8 cellular contexts compared by ENCODE assay signal in the genomic region with DNA sequence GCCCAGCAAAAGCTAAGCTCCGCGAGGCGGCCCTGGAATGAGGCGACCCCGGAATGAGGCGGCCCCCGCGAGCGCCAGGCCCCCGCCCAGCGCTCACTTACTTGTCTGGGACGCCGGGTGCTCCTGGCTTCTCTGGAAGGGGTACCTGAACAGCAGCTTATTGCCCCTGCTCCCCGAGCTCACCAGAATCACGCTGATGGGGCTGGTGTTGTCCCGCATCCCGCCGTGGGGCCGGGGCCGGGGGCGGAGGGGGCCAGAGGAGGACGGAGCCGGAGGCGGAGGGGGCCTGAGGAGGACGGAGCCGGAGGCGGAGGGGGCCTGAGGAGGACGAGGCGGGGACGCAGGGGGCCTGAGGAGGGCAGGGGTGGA. TPM values are rescaled to one million over a fixed set of nuclear protein-coding genes. Genes with fewer than 3 reads are reported as not detected.
DNase-seq lines count a peak whose midpoint lies in the region; ATAC-seq and TF ChIP-seq lines count a peak whose summit lies in the region.

No MANE protein-coding gene starts in this region.

- no peaks in the 10 kb centered on the region for H3K9me3 Mint-ChIP-seq in activated T-helper 1 cell treated with anti-CD3 and anti-CD28 coated beads, Interleukin-12 subunit alpha, Interleukin-12 subunit beta, Interleukin-2, Interleukin-4 antibody, amounts not matched to agents 30 ng/mL and 10 ng/mL and 1 ng/mL, durations not matched to agents 14 hours and 24 hours and 36 hours
- H3K9me3 Mint-ChIP-seq in progenitor cell of endocrine pancreas (ENCODE audit: low read depth), result no peaks in the 10 kb centered on the region

- H3K36me3 Mint-ChIP-seq in activated T-helper 1 cell treated with anti-CD3 and anti-CD28 coated beads, Interleukin-12 subunit alpha, Interleukin-12 subunit beta, Interleukin-2, Interleukin-4 antibody, amounts not matched to agents 30 ng/mL and 10 ng/mL and 1 ng/mL, durations not matched to agents 14 hours and 24 hours and 36 hours (ENCODE audit: low read depth), result peaks cover 4% of the 10 kb centered on the region
- peaks cover 6% of the 10 kb centered on the region for H3K36me3 Mint-ChIP-seq in progenitor cell of endocrine pancreas (ENCODE audit: insufficient read depth)

- peaks cover 0 to 13% (median 6%) of the 10 kb centered on the region in 11 experiments; a peak in 10 of 22 replicates for H4K20me1 ChIP-seq in BLaER1 treated with 17β-estradiol and CSF1 and Interleukin-3, amounts not matched to agents 10 nM and 100 nM

- H3K27me3 Mint-ChIP-seq in activated T-helper 1 cell treated with anti-CD3 and anti-CD28 coated beads, Interleukin-12 subunit alpha, Interleukin-12 subunit beta, Interleukin-2, Interleukin-4 antibody, amounts not matched to agents 30 ng/mL and 10 ng/mL and 1 ng/mL, durations not matched to agents 14 hours and 24 hours and 36 hours (ENCODE audit: insufficient read depth), result peaks cover 2% of the 10 kb centered on the region
- H3K27me3 Mint-ChIP-seq in progenitor cell of endocrine pancreas, result peaks cover 6% of the 10 kb centered on the region

- peak overlapping the region; percentile 60 to 93 (median 86) for H3K4me2 ChIP-seq in BLaER1 treated with 17β-estradiol and CSF1 and Interleukin-3, amounts not matched to agents 10 nM and 100 nM

- no peaks in the 10 kb centered on the region for H3K9me3 ChIP-seq in BLaER1 treated with 17β-estradiol and CSF1 and Interleukin-3, amounts not matched to agents 10 nM and 100 nM (replicated peaks in 1 of 11)

- POLR2A ChIA-PET in HEK293T (lab: Yijun Ruan, JAX), result interaction anchor here (1.0 kb wide), 1 partner anchor 97 kb away, joined by 3 read pairs; no protein-coding TSS in a partner anchor

- peak overlapping the region; percentile 77 to 90 (median 86) for H3K27ac ChIP-seq in BLaER1 treated with 17β-estradiol and CSF1 and Interleukin-3, amounts not matched to agents 10 nM and 100 nM

- H3K27me3 ChIP-seq in BLaER1 treated with 17β-estradiol and CSF1 and Interleukin-3, amounts not matched to agents 10 nM and 100 nM, result no peaks in the 10 kb centered on the region

- peaks cover 15% of the 10 kb centered on the region for H3K4me1 Mint-ChIP-seq in activated T-helper 1 cell treated with anti-CD3 and anti-CD28 coated beads, Interleukin-12 subunit alpha, Interleukin-12 subunit beta, Interleukin-2, Interleukin-4 antibody, amounts not matched to agents 30 ng/mL and 10 ng/mL and 1 ng/mL, durations not matched to agents 14 hours and 24 hours and 36 hours (ENCODE audit: low read depth)
- no peaks in the 10 kb centered on the region for H3K4me1 Mint-ChIP-seq in progenitor cell of endocrine pancreas (ENCODE audit: low read depth)

- intact Hi-C loops in activated T-helper 1 cell treated with anti-CD3 and anti-CD28 coated beads, Interleukin-12 subunit alpha, Interleukin-12 subunit beta, Interleukin-2, Interleukin-4 antibody, amounts not matched to agents 30 ng/mL and 10 ng/mL and 1 ng/mL, durations not matched to agents 14 hours and 24 hours and 36 hours (cut with micrococcal nuclease), result loop anchor here (1.0 kb wide), 4 partner anchors 43 to 214 kb away; a partner anchor contains a TSS

- H3K4me3 ChIP-seq in BLaER1 treated with 17β-estradiol and CSF1 and Interleukin-3, amounts not matched to agents 10 nM and 100 nM, result peak overlapping the region; percentile 66 to 83 (median 76)

- DNase-seq in NAMALWA (ENCODE audit: low spot score) (peak; percentile 55), germinal center (ENCODE audit: low spot score) (peak; percentile 39), progenitor cell of endocrine pancreas (ENCODE audit: low spot score, unreplicated experiment) (peak; percentile 42), HEK293T (ENCODE audit: extremely low spot score) (no peak)
- peak; percentile 27 for DNase-seq in activated T-helper 1 cell treated with anti-CD3 and anti-CD28 coated beads, Interleukin-12 subunit alpha, Interleukin-12 subunit beta, Interleukin-2, Interleukin-4 antibody, amounts not matched to agents 30 ng/mL and 10 ng/mL and 1 ng/mL, durations not matched to agents 14 hours and 24 hours and 36 hours (ENCODE audit: low spot score)

- no peak for TF ChIP-seq CTCF in progenitor cell of endocrine pancreas (IDR thresholded peaks at IDR 0.05; ENCODE audit: unreplicated experiment)

- H3K4me3 Mint-ChIP-seq in activated T-helper 1 cell treated with anti-CD3 and anti-CD28 coated beads, Interleukin-12 subunit alpha, Interleukin-12 subunit beta, Interleukin-2, Interleukin-4 antibody, amounts not matched to agents 30 ng/mL and 10 ng/mL and 1 ng/mL, durations not matched to agents 14 hours and 24 hours and 36 hours, result peak overlapping the region; percentile 86
- peak overlapping the region; percentile 80 for H3K4me3 Mint-ChIP-seq in progenitor cell of endocrine pancreas (ENCODE audit: low read depth)

- H3K36me3 ChIP-seq in BLaER1 treated with 17β-estradiol and CSF1 and Interleukin-3, amounts not matched to agents 10 nM and 100 nM, result peaks cover 0 to 11% (median 0%) of the 10 kb centered on the region in 11 experiments; a peak in 5 of 22 replicates

- H3K27ac Mint-ChIP-seq in activated T-helper 1 cell treated with anti-CD3 and anti-CD28 coated beads, Interleukin-12 subunit alpha, Interleukin-12 subunit beta, Interleukin-2, Interleukin-4 antibody, amounts not matched to agents 30 ng/mL and 10 ng/mL and 1 ng/mL, durations not matched to agents 14 hours and 24 hours and 36 hours, result no peak overlapping the region
- H3K27ac Mint-ChIP-seq in progenitor cell of endocrine pancreas, result peak overlapping the region; percentile 55

- ATAC-seq in GM21723 (IDR thresholded peaks at IDR 0.05; ENCODE audit: unreplicated experiment) (no peak), HG03025 (IDR thresholded peaks at IDR 0.05; ENCODE audit: low FRiP score, unreplicated experiment) (no peak)

- CTCF ChIA-PET in HEK293T (lab: Yijun Ruan, JAX), result no interaction called here

- H3K9ac ChIP-seq in BLaER1 treated with 17β-estradiol and CSF1 and Interleukin-3, amounts not matched to agents 10 nM and 100 nM, result peak overlapping the region; percentile 88 to 95 (median 92)

- peaks cover 14 to 28% (median 20%) of the 10 kb centered on the region in 10 experiments for H3K4me1 ChIP-seq in BLaER1 treated with 17β-estradiol and CSF1 and Interleukin-3, amounts not matched to agents 10 nM and 100 nM

TF ChIP-seq in HEK293T, 16 proteins besides CTCF, POLR2A, EP300 and RAD21:
- no peak for TF ChIP-seq FOXM1 (IDR thresholded peaks at IDR 0.05; ENCODE audit: borderline replicate concordance)
- no peak; the same call in none of the 2 replicates for TF ChIP-seq L3MBTL2 (conservative IDR thresholded peaks at IDR 0.05)
- no peak for TF ChIP-seq SP1 (IDR thresholded peaks at IDR 0.05)
- no peak for TF ChIP-seq FOXA1 (IDR thresholded peaks at IDR 0.05)
- TF ChIP-seq BHLHE40 (IDR thresholded peaks at IDR 0.05; ENCODE audit: borderline replicate concordance), result no peak
- TF ChIP-seq NFRKB (IDR thresholded peaks at IDR 0.05), result no peak
- no peak for TF ChIP-seq LEF1 (IDR thresholded peaks at IDR 0.05; ENCODE audit: borderline replicate concordance)
- TF ChIP-seq CTBP1 (IDR thresholded peaks at IDR 0.05; ENCODE audit: borderline replicate concordance), result no peak
- no peak for TF ChIP-seq TARDBP (IDR thresholded peaks at IDR 0.05)
- TF ChIP-seq ELF4 (IDR thresholded peaks at IDR 0.05), result no peak
- TF ChIP-seq HDGF (IDR thresholded peaks at IDR 0.05; ENCODE audit: borderline replicate concordance), result no peak
- TF ChIP-seq ZNF384 (IDR thresholded peaks at IDR 0.05), result no peak
- no peak for TF ChIP-seq SUZ12 (IDR thresholded peaks at IDR 0.05)
- TF ChIP-seq, protein P1, sequence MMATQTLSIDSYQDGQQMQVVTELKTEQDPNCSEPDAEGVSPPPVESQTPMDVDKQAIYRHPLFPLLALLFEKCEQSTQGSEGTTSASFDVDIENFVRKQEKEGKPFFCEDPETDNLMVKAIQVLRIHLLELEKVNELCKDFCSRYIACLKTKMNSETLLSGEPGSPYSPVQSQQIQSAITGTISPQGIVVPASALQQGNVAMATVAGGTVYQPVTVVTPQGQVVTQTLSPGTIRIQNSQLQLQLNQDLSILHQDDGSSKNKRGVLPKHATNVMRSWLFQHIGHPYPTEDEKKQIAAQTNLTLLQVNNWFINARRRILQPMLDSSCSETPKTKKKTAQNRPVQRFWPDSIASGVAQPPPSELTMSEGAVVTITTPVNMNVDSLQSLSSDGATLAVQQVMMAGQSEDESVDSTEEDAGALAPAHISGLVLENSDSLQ (IDR thresholded peaks at IDR 0.05), result no peak
- no peak for TF ChIP-seq FOXK2 (IDR thresholded peaks at IDR 0.05)
- TF ChIP-seq ARNT (IDR thresholded peaks at IDR 0.05), result no peak

RNA-seq across cellular contexts. Expression of a gene that starts 0.4 kb away (rescaled TPM):
- 51.5 and 51.8 TPM in 2 replicates for total RNA-seq in activated T-helper 1 cell treated with anti-CD3 and anti-CD28 coated beads, Interleukin-12 subunit alpha, Interleukin-12 subunit beta, Interleukin-2, Interleukin-4 antibody, amounts not matched to agents 30 ng/mL and 10 ng/mL and 1 ng/mL, durations not matched to agents 14 hours and 24 hours and 36 hours
- 55.0 and 60.8 TPM in 2 replicates for total RNA-seq in progenitor cell of endocrine pancreas

RNA-seq across cellular contexts. Expression of a gene that starts 14.4 kb away (rescaled TPM):
- total RNA-seq in activated T-helper 1 cell treated with anti-CD3 and anti-CD28 coated beads, Interleukin-12 subunit alpha, Interleukin-12 subunit beta, Interleukin-2, Interleukin-4 antibody, amounts not matched to agents 30 ng/mL and 10 ng/mL and 1 ng/mL, durations not matched to agents 14 hours and 24 hours and 36 hours, result not detected in 2 replicates
- not detected in 2 replicates for total RNA-seq in progenitor cell of endocrine pancreas

RNA-seq across cellular contexts. Expression of a gene that starts 27.7 kb away (rescaled TPM):
- not detected in 2 replicates for total RNA-seq in activated T-helper 1 cell treated with anti-CD3 and anti-CD28 coated beads, Interleukin-12 subunit alpha, Interleukin-12 subunit beta, Interleukin-2, Interleukin-4 antibody, amounts not matched to agents 30 ng/mL and 10 ng/mL and 1 ng/mL, durations not matched to agents 14 hours and 24 hours and 36 hours
- total RNA-seq in progenitor cell of endocrine pancreas, result not detected in 2 replicates

RNA-seq across cellular contexts. Expression of a gene that starts 34.6 kb away (rescaled TPM):
- total RNA-seq in activated T-helper 1 cell treated with anti-CD3 and anti-CD28 coated beads, Interleukin-12 subunit alpha, Interleukin-12 subunit beta, Interleukin-2, Interleukin-4 antibody, amounts not matched to agents 30 ng/mL and 10 ng/mL and 1 ng/mL, durations not matched to agents 14 hours and 24 hours and 36 hours, result 0.57 and 0.59 TPM in 2 replicates
- total RNA-seq in progenitor cell of endocrine pancreas, result not detected in 2 replicates

RNA-seq across cellular contexts. Expression of a gene that starts 38.4 kb away (rescaled TPM):
- not detected in 2 replicates for total RNA-seq in activated T-helper 1 cell treated with anti-CD3 and anti-CD28 coated beads, Interleukin-12 subunit alpha, Interleukin-12 subunit beta, Interleukin-2, Interleukin-4 antibody, amounts not matched to agents 30 ng/mL and 10 ng/mL and 1 ng/mL, durations not matched to agents 14 hours and 24 hours and 36 hours
- not detected in 2 replicates for total RNA-seq in progenitor cell of endocrine pancreas
